ENCODE assay signal across 22 cellular contexts in genomic region chr2:238669046-238669445, GRCh38.
"Had no signal": no experiment of that assay in that cellular context is flagged by ENCODE, and none has a peak within 500 bp of the region (broad histone marks: within the 10 kb centered on the region; RNA-seq: fewer than 3 reads in every experiment).

No MANE protein-coding gene starts in this region.

- DNase-seq: KBM-7; MG63; NCI-H1092; NCI-H1105 treated with DMSO at 0.1 percent for 48 hours; NCI-H1417 treated with DMSO at 0.1 percent for 48 hours; NCI-H146; NCI-H1694 treated with DMSO at 0.1 percent for 48 hours; NCI-H1930; NCI-H2081; NCI-H2107; NCI-H2227 treated with DMSO at 0.1 percent for 48 hours; NCI-H510A; NCI-H524 treated with DMSO at 0.1 percent for 48 hours; NCI-H69; NCI-H774; NK-92 treated with Interleukin-12 subunit alpha and Interleukin-12 subunit beta, amount 100 ng/mL, for 24 hours; PC-3; SHP77 treated with DMSO at 0.1 percent for 48 hours; SJCRH30 had no signal

- ATAC-seq: Panc1, PC-3, Right ventricle myocardium inferior, SK-N-SH treated with all-trans-retinoic acid at 6 μM for 48 hours had no signal
